ENCODE assay signal across 11 cellular contexts in genomic region chr11:74696932-74697687, GRCh38. TPM values are rescaled to one million over a fixed set of nuclear protein-coding genes. Genes with fewer than 3 reads are reported as not detected.
DNase-seq lines count a peak whose midpoint lies in the region; ATAC-seq and TF ChIP-seq lines count a peak whose summit lies in the region.
"Had no signal": no experiment of that assay in that cellular context is flagged by ENCODE, and none has a peak within 500 bp of the region (broad histone marks: within the 10 kb centered on the region; RNA-seq: fewer than 3 reads in every experiment).

No MANE protein-coding gene starts in this region.

- H3K36me3 Mint-ChIP-seq in mesothelial cell of epicardium, result no peaks in the 10 kb centered on the region
- no peaks in the 10 kb centered on the region for H3K36me3 Mint-ChIP-seq in activated T-helper 2 cell treated with anti-CD3 and anti-CD28 coated beads, Interferon-gamma antibody, Interleukin-2, Interleukin-4, amounts not matched to agents 10 μg/mL and 5 μg/mL and 100 μg/mL, durations not matched to agents 14 hours and 24 hours and 36 hours (ENCODE audit: low read depth)

- H3K27me3 ChIP-seq in transverse colon, result no peaks in the 10 kb centered on the region

- peak overlapping the region; percentile 44 for H3K27ac Mint-ChIP-seq in mesothelial cell of epicardium
- no peak overlapping the region for H3K27ac Mint-ChIP-seq in activated T-helper 2 cell treated with anti-CD3 and anti-CD28 coated beads, Interferon-gamma antibody, Interleukin-2, Interleukin-4, amounts not matched to agents 10 μg/mL and 5 μg/mL and 100 μg/mL, durations not matched to agents 14 hours and 24 hours and 36 hours
- H3K27ac Mint-ChIP-seq: activated T-helper 1 cell treated with anti-CD3 and anti-CD28 coated beads, Interleukin-12 subunit alpha, Interleukin-12 subunit beta, Interleukin-2, Interleukin-4 antibody, amounts not matched to agents 30 ng/mL and 10 ng/mL and 1 ng/mL, durations not matched to agents 14 hours and 24 hours and 36 hours had no signal

- H3K9me3 ChIP-seq in transverse colon, result no peaks in the 10 kb centered on the region

- no peak overlapping the region for H3K4me3 Mint-ChIP-seq in mesothelial cell of epicardium
- no peak overlapping the region for H3K4me3 Mint-ChIP-seq in activated T-helper 2 cell treated with anti-CD3 and anti-CD28 coated beads, Interferon-gamma antibody, Interleukin-2, Interleukin-4, amounts not matched to agents 10 μg/mL and 5 μg/mL and 100 μg/mL, durations not matched to agents 14 hours and 24 hours and 36 hours (ENCODE audit: low read depth)
- H3K4me3 Mint-ChIP-seq: activated T-helper 1 cell treated with anti-CD3 and anti-CD28 coated beads, Interleukin-12 subunit alpha, Interleukin-12 subunit beta, Interleukin-2, Interleukin-4 antibody, amounts not matched to agents 30 ng/mL and 10 ng/mL and 1 ng/mL, durations not matched to agents 14 hours and 24 hours and 36 hours had no signal

- H3K4me1 Mint-ChIP-seq in mesothelial cell of epicardium, result no peaks in the 10 kb centered on the region
- H3K4me1 Mint-ChIP-seq in activated T-helper 2 cell treated with anti-CD3 and anti-CD28 coated beads, Interferon-gamma antibody, Interleukin-2, Interleukin-4, amounts not matched to agents 10 μg/mL and 5 μg/mL and 100 μg/mL, durations not matched to agents 14 hours and 24 hours and 36 hours (ENCODE audit: low read depth), result peaks cover 5% of the 10 kb centered on the region

- TF ChIP-seq POLR2A in transverse colon (IDR thresholded peaks at IDR 0.05), result peak; percentile 10

- no peak overlapping the region for H3K4me3 ChIP-seq in transverse colon

- TF ChIP-seq CTCF in mesothelial cell of epicardium (IDR thresholded peaks at IDR 0.05; ENCODE audit: unreplicated experiment) (no peak), transverse colon (IDR thresholded peaks at IDR 0.05) (no peak)

- H3K9me3 Mint-ChIP-seq in mesothelial cell of epicardium, result no peaks in the 10 kb centered on the region
- H3K9me3 Mint-ChIP-seq in activated T-helper 2 cell treated with anti-CD3 and anti-CD28 coated beads, Interferon-gamma antibody, Interleukin-2, Interleukin-4, amounts not matched to agents 10 μg/mL and 5 μg/mL and 100 μg/mL, durations not matched to agents 14 hours and 24 hours and 36 hours, result no peaks in the 10 kb centered on the region
- H3K9me3 Mint-ChIP-seq: activated T-helper 1 cell treated with anti-CD3 and anti-CD28 coated beads, Interleukin-12 subunit alpha, Interleukin-12 subunit beta, Interleukin-2, Interleukin-4 antibody, amounts not matched to agents 30 ng/mL and 10 ng/mL and 1 ng/mL, durations not matched to agents 14 hours and 24 hours and 36 hours had no signal

- peak overlapping the region; percentile 81 to 87 (median 82) for H3K27ac ChIP-seq in transverse colon

- peak; percentile 71 for DNase-seq in OCI-M1 (lab: John Stamatoyannopoulos, UW)
- peak; percentile 90 for DNase-seq in fibroblast of peridontal ligament (ENCODE audit: extremely low read depth)
- DNase-seq in mesothelial cell of epicardium (ENCODE audit: low spot score in 2 of 2, unreplicated experiment in 2 of 2), result peak in 1 of 2 experiments; percentile 55
- DNase-seq in transverse colon, result peak; percentile 72
- no peak for DNase-seq in activated T-helper 2 cell treated with anti-CD3 and anti-CD28 coated beads, Interferon-gamma antibody, Interleukin-2, Interleukin-4, amounts not matched to agents 10 μg/mL and 5 μg/mL and 100 μg/mL, durations not matched to agents 14 hours and 24 hours and 36 hours (ENCODE audit: low spot score)
- no peak for DNase-seq in NCI-H1436 treated with DMSO at 0.1 percent for 48 hours (lab: John Stamatoyannopoulos, UW)
- DNase-seq in NCI-H1417 (lab: John Stamatoyannopoulos, UW), result no peak
- DNase-seq: occipital lobe had no signal

- peaks cover 6 to 17% (median 8%) of the 10 kb centered on the region in 4 donors for H3K4me1 ChIP-seq in transverse colon

- in situ Hi-C loops in transverse colon (cut with MboI; ENCODE audit: low pct_ligation_motif_present in 1 of 4, low pct_unique_long_range_greater_than_20kb in 1 of 4, low sequenced_read_pairs in 3 of 4), result no loop called here

- TF ChIP-seq EP300 in transverse colon (IDR thresholded peaks at IDR 0.05; ENCODE audit: low read depth), result peak; percentile 97

- no peaks in the 10 kb centered on the region for H3K36me3 ChIP-seq in transverse colon

- WGBS in transverse colon (ENCODE audit: low coverage in 1 of 2), 2 donors, result 32 to 40% methylated on average over 4 to 16 of the region's 16 CpGs

- intact Hi-C loops in transverse colon (cut with DNase I; ENCODE audit: low total_unique reads), result no loop called here
- intact Hi-C loops in activated T-helper 2 cell treated with anti-CD3 and anti-CD28 coated beads, Interferon-gamma antibody, Interleukin-2, Interleukin-4, amounts not matched to agents 10 μg/mL and 5 μg/mL and 100 μg/mL, durations not matched to agents 14 hours and 24 hours and 36 hours (cut with micrococcal nuclease), result no loop called here

- H3K27me3 Mint-ChIP-seq in mesothelial cell of epicardium (ENCODE audit: low read depth), result no peaks in the 10 kb centered on the region
- peaks cover 18% of the 10 kb centered on the region for H3K27me3 Mint-ChIP-seq in activated T-helper 2 cell treated with anti-CD3 and anti-CD28 coated beads, Interferon-gamma antibody, Interleukin-2, Interleukin-4, amounts not matched to agents 10 μg/mL and 5 μg/mL and 100 μg/mL, durations not matched to agents 14 hours and 24 hours and 36 hours (ENCODE audit: low read depth)

- ATAC-seq in HG02759 (IDR thresholded peaks at IDR 0.05; ENCODE audit: unreplicated experiment), result no peak

RNA-seq across cellular contexts. Expression of gene CHRDL2, which starts 34.1 kb away (rescaled TPM):
- total RNA-seq in mesothelial cell of epicardium, result 0.45 to 0.65 TPM in 2 of 3 replicates, not detected in the other
- total RNA-seq in transverse colon, result 10 to 100 TPM in 1 of 4 donors, 1 to 10 TPM in 3; 2.2 to 20.9 (median 4.0) TPM
- not detected in 2 replicates for total RNA-seq in activated T-helper 2 cell treated with anti-CD3 and anti-CD28 coated beads, Interferon-gamma antibody, Interleukin-2, Interleukin-4, amounts not matched to agents 10 μg/mL and 5 μg/mL and 100 μg/mL, durations not matched to agents 14 hours and 24 hours and 36 hours
- total RNA-seq: activated T-helper 1 cell treated with anti-CD3 and anti-CD28 coated beads, Interleukin-12 subunit alpha, Interleukin-12 subunit beta, Interleukin-2, Interleukin-4 antibody, amounts not matched to agents 30 ng/mL and 10 ng/mL and 1 ng/mL, durations not matched to agents 14 hours and 24 hours and 36 hours; occipital lobe; RPMI7951 had no signal

RNA-seq across cellular contexts. Expression of gene RNF169, which starts 51.5 kb away (rescaled TPM):
- total RNA-seq in mesothelial cell of epicardium (22.9 to 24.2 TPM (median 23.7 TPM) in 3 replicates), transverse colon (10 to 100 TPM; 15.1 to 22.4 (median 16.6) TPM)
- total RNA-seq in activated T-helper 2 cell treated with anti-CD3 and anti-CD28 coated beads, Interferon-gamma antibody, Interleukin-2, Interleukin-4, amounts not matched to agents 10 μg/mL and 5 μg/mL and 100 μg/mL, durations not matched to agents 14 hours and 24 hours and 36 hours, result 14.3 and 14.4 TPM in 2 replicates

Comparison
In these comparisons a context has a peak if more than half of its experiments do, and no peak if none do; other contexts are left out.
1. DNase-seq: peak in OCI-M1 (single experiment), fibroblast of peridontal ligament (single experiment) and transverse colon (single experiment); none in activated T-helper 2 cell treated with anti-CD3 and anti-CD28 coated beads, Interferon-gamma antibody, Interleukin-2, Interleukin-4, amounts not matched to agents 10 μg/mL and 5 μg/mL and 100 μg/mL, durations not matched to agents 14 hours and 24 hours and 36 hours (single experiment), NCI-H1436 treated with DMSO at 0.1 percent for 48 hours (single experiment) and NCI-H1417 (0 of 3).